ENCODE assay signal across 19 cellular contexts in genomic region chr9:18036364-18036896, GRCh38.
DNase-seq lines count a peak whose midpoint lies in the region; ATAC-seq, FAIRE-seq and TF ChIP-seq lines count a peak whose summit lies in the region.
"Had no signal": no experiment of that assay in that cellular context is flagged by ENCODE, and none has a peak within 500 bp of the region (broad histone marks: within the 10 kb centered on the region; RNA-seq: fewer than 3 reads in every experiment).

No MANE protein-coding gene starts in this region.

- H3K9me3 ChIP-seq in HUES64 (ENCODE audit: insufficient read depth, low read depth, low read length) (no peaks in the 10 kb centered on the region), ascending aorta (peaks cover 0 to 2% of the 10 kb centered on the region in 2 donors), iPS-20b (ENCODE audit: insufficient read depth, low read depth, low read length) (no peaks in the 10 kb centered on the region), thoracic aorta (no peaks in the 10 kb centered on the region), pancreas (no peaks in the 10 kb centered on the region)
- H3K9me3 ChIP-seq: BE2C had no signal

- intact Hi-C loops in ascending aorta (cut with DNase I), result loop anchor here (10.0 kb wide), 1 partner anchor 142 kb away; no protein-coding TSS in a partner anchor
- intact Hi-C loops in pancreas (cut with DNase I), result no loop called here

- H3K4me3 ChIP-seq in HUES64 (ENCODE audit: low read length), result no peak overlapping the region
- no peak overlapping the region for H3K4me3 ChIP-seq in ascending aorta
- peak overlapping the region; percentile 3; the same call in 1 of the 2 replicates for H3K4me3 ChIP-seq in iPS-20b (ENCODE audit: low read length)
- H3K4me3 ChIP-seq in thoracic aorta, result no peak overlapping the region
- H3K4me3 ChIP-seq in pancreas, result no peak overlapping the region
- H3K4me3 ChIP-seq: K562 had no signal

- no peaks in the 10 kb centered on the region for H3K4me1 Mint-ChIP-seq in stimulated activated effector memory CD8-positive, alpha-beta T cell treated with anti-CD3 and anti-CD28 coated beads, Interleukin-12 subunit alpha, Interleukin-12 subunit beta, amount 100 ng/mL, for 72 hours
- H3K4me1 Mint-ChIP-seq: CD4-positive, alpha-beta memory T cell had no signal

- TF ChIP-seq CTCF in ascending aorta (IDR thresholded peaks at IDR 0.05), result no peak
- TF ChIP-seq CTCF in thoracic aorta (IDR thresholded peaks at IDR 0.05), result no peak
- TF ChIP-seq CTCF in pancreas (IDR thresholded peaks at IDR 0.05), result no peak

- H3K9ac ChIP-seq in HUES64 (ENCODE audit: low read depth, low read length) (no peak overlapping the region), iPS-20b (ENCODE audit: low read depth, low read length) (no peak overlapping the region)

- H3K4me3 Mint-ChIP-seq in stimulated activated effector memory CD8-positive, alpha-beta T cell treated with anti-CD3 and anti-CD28 coated beads, Interleukin-12 subunit alpha, Interleukin-12 subunit beta, amount 100 ng/mL, for 72 hours, result no peak overlapping the region
- H3K4me3 Mint-ChIP-seq: CD4-positive, alpha-beta memory T cell had no signal

- peak overlapping the region; percentile 35; the same call in 1 of the 2 replicates for H3K27ac ChIP-seq in HUES64 (ENCODE audit: low read depth, low read length)
- H3K27ac ChIP-seq in ascending aorta, result peak overlapping the region; percentile 47 to 70
- no peak overlapping the region for H3K27ac ChIP-seq in iPS-20b (ENCODE audit: low read length)
- peak overlapping the region; percentile 59 to 71 for H3K27ac ChIP-seq in thoracic aorta
- no peak overlapping the region for H3K27ac ChIP-seq in pancreas
- H3K27ac ChIP-seq: C4-2B had no signal

- H3K36me3 ChIP-seq in HUES64 (ENCODE audit: insufficient read depth, low read length) (no peaks in the 10 kb centered on the region), ascending aorta (no peaks in the 10 kb centered on the region), iPS-20b (ENCODE audit: insufficient read depth, low read depth, low read length) (no peaks in the 10 kb centered on the region), thoracic aorta (no peaks in the 10 kb centered on the region), pancreas (no peaks in the 10 kb centered on the region)
- H3K36me3 ChIP-seq: BE2C had no signal

- no peaks in the 10 kb centered on the region for H3K27me3 ChIP-seq in HUES64 (ENCODE audit: insufficient read depth, low read length)
- no peaks in the 10 kb centered on the region for H3K27me3 ChIP-seq in ascending aorta
- H3K27me3 ChIP-seq in iPS-20b (ENCODE audit: insufficient read depth, low read length), result no peaks in the 10 kb centered on the region
- H3K27me3 ChIP-seq in thoracic aorta (replicated peaks; ENCODE audit: insufficient read depth), result no peaks in the 10 kb centered on the region
- no peaks in the 10 kb centered on the region for H3K27me3 ChIP-seq in pancreas
- H3K27me3 ChIP-seq: BE2C had no signal

- no peak for FAIRE-seq in pancreas (lab: Jason Lieb, UNC)
- FAIRE-seq: A204.1, G401.6, GM12891, HTR-8/SVneo, K562 had no signal

- WGBS in HUES64, result 63% methylated on average over 2 of the region's 2 CpGs
- 41 to 48% methylated on average over 2 of the region's 2 CpGs for WGBS in pancreas, 2 donors

- H3K4me1 ChIP-seq in HUES64 (ENCODE audit: insufficient read depth, low read length) (peaks cover 17% of the 10 kb centered on the region), ascending aorta (peaks cover 0 to 39% of the 10 kb centered on the region in 2 donors), iPS-20b (ENCODE audit: insufficient read depth, low read length) (peaks cover 9% of the 10 kb centered on the region; the same call in 1 of the 2 replicates), thoracic aorta (ENCODE audit: control insufficient read depth in 1 of 2, low read depth in 2 of 2) (peaks cover 23 to 64% of the 10 kb centered on the region in 2 donors), pancreas (no peaks in the 10 kb centered on the region)
- H3K4me1 ChIP-seq: BE2C had no signal

- ATAC-seq in thoracic aorta (ENCODE audit: insufficient number of reproducible peaks, low FRiP score, low read depth), result peak; percentile 76
- no peak for ATAC-seq in stimulated activated effector memory CD8-positive, alpha-beta T cell treated with anti-CD3 and anti-CD28 coated beads, Interleukin-12 subunit alpha, Interleukin-12 subunit beta, amount 100 ng/mL, for 72 hours
- ATAC-seq in HG02884 (IDR thresholded peaks at IDR 0.05; ENCODE audit: unreplicated experiment), result no peak
- no peak for ATAC-seq in pancreas
- ATAC-seq: K562 had no signal

- H3K36me3 Mint-ChIP-seq in stimulated activated effector memory CD8-positive, alpha-beta T cell treated with anti-CD3 and anti-CD28 coated beads, Interleukin-12 subunit alpha, Interleukin-12 subunit beta, amount 100 ng/mL, for 72 hours, result no peaks in the 10 kb centered on the region
- H3K36me3 Mint-ChIP-seq: CD4-positive, alpha-beta memory T cell had no signal

- DNase-seq in ascending aorta (ENCODE audit: low spot score in 2 of 2) (no peak), thoracic aorta (ENCODE audit: low spot score) (no peak), AG20443 (ENCODE audit: low spot score) (no peak), pancreas (no peak)
- DNase-seq in stimulated activated effector memory CD8-positive, alpha-beta T cell treated with anti-CD3 and anti-CD28 coated beads, Interleukin-12 subunit alpha, Interleukin-12 subunit beta, amount 100 ng/mL, for 72 hours (ENCODE audit: low spot score in 2 of 2), result no peak
- DNase-seq: BE2C; CD4-positive, alpha-beta memory T cell; DMS153; DMS79 treated with DMSO at 0.1 percent for 48 hours; EL had no signal

- peaks cover 7% of the 10 kb centered on the region for H3K9me3 Mint-ChIP-seq in stimulated activated effector memory CD8-positive, alpha-beta T cell treated with anti-CD3 and anti-CD28 coated beads, Interleukin-12 subunit alpha, Interleukin-12 subunit beta, amount 100 ng/mL, for 72 hours

- H3K27ac Mint-ChIP-seq in stimulated activated effector memory CD8-positive, alpha-beta T cell treated with anti-CD3 and anti-CD28 coated beads, Interleukin-12 subunit alpha, Interleukin-12 subunit beta, amount 100 ng/mL, for 72 hours, result no peak overlapping the region
- H3K27ac Mint-ChIP-seq: CD4-positive, alpha-beta memory T cell had no signal

Comparison
In these comparisons a context has a peak if more than half of its experiments do, and no peak if none do; other contexts are left out.
1. H3K27ac ChIP-seq: peak in HUES64 (single experiment), ascending aorta (2 of 2) and thoracic aorta (2 of 2); none in iPS-20b (single experiment) and pancreas (0 of 4).